19 cellular contexts compared by ENCODE assay signal in the genomic region with DNA sequence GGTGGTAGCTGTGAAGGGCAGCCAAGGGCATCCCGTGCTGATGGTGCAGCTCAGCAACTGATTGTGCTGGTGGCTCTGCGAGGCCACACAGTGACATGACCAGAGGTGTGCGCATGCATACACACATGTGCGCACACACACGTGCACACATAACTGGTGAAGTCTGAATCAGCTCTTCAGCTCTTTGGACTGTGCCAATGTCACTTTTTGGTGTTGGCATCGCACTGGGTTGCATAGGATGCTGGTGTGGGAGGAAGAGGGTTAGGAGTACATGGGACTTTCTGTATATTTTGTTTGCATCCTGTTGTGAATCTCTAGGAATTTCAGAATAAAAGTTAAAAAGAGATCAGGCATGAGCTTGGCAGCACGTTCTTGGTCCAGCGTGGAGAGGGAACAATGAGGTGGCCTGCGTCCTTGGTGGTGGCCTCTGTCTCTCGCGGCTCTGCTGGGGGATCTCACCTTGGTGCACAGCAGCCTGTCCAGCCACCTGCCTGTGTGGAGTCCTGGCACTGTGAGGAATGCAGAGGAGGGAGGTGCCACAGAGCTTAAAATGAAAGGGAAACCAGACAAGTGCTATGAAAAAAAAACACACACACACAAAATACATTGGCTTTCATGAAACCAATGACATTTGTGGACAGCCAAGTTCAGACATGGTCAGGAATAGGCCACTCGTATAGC.
DNase-seq lines count a peak whose midpoint lies in the region; ATAC-seq and TF ChIP-seq lines count a peak whose summit lies in the region.
"Had no signal": no experiment of that assay in that cellular context is flagged by ENCODE, and none has a peak within 500 bp of the region (broad histone marks: within the 10 kb centered on the region; RNA-seq: fewer than 3 reads in every experiment).

No MANE protein-coding gene starts in this region.

- H3K4me1 ChIP-seq in left lung (no peaks in the 10 kb centered on the region), suprapubic skin (no peaks in the 10 kb centered on the region), gastroesophageal sphincter (peaks cover 0 to 12% (median 0%) of the 10 kb centered on the region in 3 donors)
- H3K4me1 ChIP-seq: body of pancreas had no signal

- intact Hi-C loops in activated T-helper 2 cell treated with anti-CD3 and anti-CD28 coated beads, Interferon-gamma antibody, Interleukin-2, Interleukin-4, amounts not matched to agents 10 μg/mL and 5 μg/mL and 100 μg/mL, durations not matched to agents 14 hours and 24 hours and 36 hours (cut with micrococcal nuclease) = no loop called here
- intact Hi-C loops in left lung (cut with DNase I) = no loop called here

- no peak overlapping the region for H3K4me3 Mint-ChIP-seq in activated T-helper 2 cell treated with anti-CD3 and anti-CD28 coated beads, Interferon-gamma antibody, Interleukin-2, Interleukin-4, amounts not matched to agents 10 μg/mL and 5 μg/mL and 100 μg/mL, durations not matched to agents 14 hours and 24 hours and 36 hours (ENCODE audit: low read depth)
- H3K4me3 Mint-ChIP-seq: effector memory CD8-positive, alpha-beta T cell had no signal

- TF ChIP-seq CTCF in left lung (IDR thresholded peaks at IDR 0.05) (no peak), suprapubic skin (IDR thresholded peaks at IDR 0.05) (no peak), gastroesophageal sphincter (IDR thresholded peaks at IDR 0.05) (no peak), WERI-Rb-1 (IDR thresholded peaks at IDR 0.05; ENCODE audit: low read depth, low read length) (no peak)

- H3K27ac ChIP-seq in left lung (no peak overlapping the region), suprapubic skin (no peak overlapping the region), gastroesophageal sphincter (no peak overlapping the region), WERI-Rb-1 (no peak overlapping the region)
- H3K27ac ChIP-seq: body of pancreas, C4-2B, ovary, RWPE1 had no signal

- no peaks in the 10 kb centered on the region for H3K4me1 Mint-ChIP-seq in activated T-helper 2 cell treated with anti-CD3 and anti-CD28 coated beads, Interferon-gamma antibody, Interleukin-2, Interleukin-4, amounts not matched to agents 10 μg/mL and 5 μg/mL and 100 μg/mL, durations not matched to agents 14 hours and 24 hours and 36 hours (ENCODE audit: low read depth)

- ATAC-seq in left lung (peak; percentile 73), gastroesophageal sphincter (no peak), GM18867 (IDR thresholded peaks at IDR 0.05; ENCODE audit: unreplicated experiment) (no peak)
- ATAC-seq: body of pancreas; effector memory CD8-positive, alpha-beta T cell had no signal

- 94% methylated on average over 10 of the region's 12 CpGs for WGBS in suprapubic skin
- WGBS in gastroesophageal sphincter (ENCODE audit: low coverage in 1 of 2), 2 donors = 86 to 92% methylated on average over 9 of the region's 12 CpGs

- peak; percentile 10 to 15 for DNase-seq in activated T-cell treated with anti-CD3 and anti-CD28 coated beads, Interleukin-2, amount 50 U/mL, for 48 hours
- DNase-seq in activated T-cell treated with anti-CD3 and anti-CD28 coated beads for 4 hours (no peak), left lung (no peak), suprapubic skin (ENCODE audit: low spot score in 2 of 2) (peak; percentile 37 to 44), WERI-Rb-1 (no peak)
- peak; percentile 2 for DNase-seq in activated T-helper 2 cell treated with anti-CD3 and anti-CD28 coated beads, Interferon-gamma antibody, Interleukin-2, Interleukin-4, amounts not matched to agents 10 μg/mL and 5 μg/mL and 100 μg/mL, durations not matched to agents 14 hours and 24 hours and 36 hours (ENCODE audit: low spot score)
- DNase-seq: activated CD4-positive, CD25-positive, alpha-beta regulatory T cell treated with anti-CD3 and anti-CD28 coated beads, Interleukin-2, amount 50 U/mL, for 72 hours; effector memory CD8-positive, alpha-beta T cell; IMR-90; NCI-H1417; NCI-H510A treated with DMSO at 0.1 percent for 48 hours; ovary had no signal

- H3K36me3 ChIP-seq in left lung = peaks cover 0 to 95% of the 10 kb centered on the region in 2 donors
- H3K36me3 ChIP-seq in suprapubic skin = peaks cover 90% of the 10 kb centered on the region
- H3K36me3 ChIP-seq in gastroesophageal sphincter = peaks cover 0 to 91% of the 10 kb centered on the region in 2 donors
- peaks cover 78% of the 10 kb centered on the region for H3K36me3 ChIP-seq in WERI-Rb-1
- H3K36me3 ChIP-seq: ovary had no signal

- H3K27ac Mint-ChIP-seq in activated T-helper 2 cell treated with anti-CD3 and anti-CD28 coated beads, Interferon-gamma antibody, Interleukin-2, Interleukin-4, amounts not matched to agents 10 μg/mL and 5 μg/mL and 100 μg/mL, durations not matched to agents 14 hours and 24 hours and 36 hours = no peak overlapping the region

- H3K4me3 ChIP-seq in left lung (no peak overlapping the region), suprapubic skin (no peak overlapping the region), gastroesophageal sphincter (no peak overlapping the region), WERI-Rb-1 (ENCODE audit: low read depth, low read length) (no peak overlapping the region)
- H3K4me3 ChIP-seq: body of pancreas, lung, ovary had no signal

- H3K9me3 ChIP-seq in left lung (no peaks in the 10 kb centered on the region), suprapubic skin (no peaks in the 10 kb centered on the region), gastroesophageal sphincter (no peaks in the 10 kb centered on the region), WERI-Rb-1 (ENCODE audit: severe bottlenecking) (no peaks in the 10 kb centered on the region)
- H3K9me3 ChIP-seq: body of pancreas, ovary had no signal

- no peaks in the 10 kb centered on the region for H3K27me3 Mint-ChIP-seq in activated T-helper 2 cell treated with anti-CD3 and anti-CD28 coated beads, Interferon-gamma antibody, Interleukin-2, Interleukin-4, amounts not matched to agents 10 μg/mL and 5 μg/mL and 100 μg/mL, durations not matched to agents 14 hours and 24 hours and 36 hours (ENCODE audit: low read depth)
- H3K27me3 Mint-ChIP-seq: effector memory CD8-positive, alpha-beta T cell had no signal

- no peak for TF ChIP-seq EP300 in suprapubic skin (IDR thresholded peaks at IDR 0.05)
- no peak for TF ChIP-seq EP300 in gastroesophageal sphincter (IDR thresholded peaks at IDR 0.05)

- peaks cover 57% of the 10 kb centered on the region for H3K36me3 Mint-ChIP-seq in activated T-helper 2 cell treated with anti-CD3 and anti-CD28 coated beads, Interferon-gamma antibody, Interleukin-2, Interleukin-4, amounts not matched to agents 10 μg/mL and 5 μg/mL and 100 μg/mL, durations not matched to agents 14 hours and 24 hours and 36 hours (ENCODE audit: low read depth)

- H3K9me3 Mint-ChIP-seq in activated T-helper 2 cell treated with anti-CD3 and anti-CD28 coated beads, Interferon-gamma antibody, Interleukin-2, Interleukin-4, amounts not matched to agents 10 μg/mL and 5 μg/mL and 100 μg/mL, durations not matched to agents 14 hours and 24 hours and 36 hours = no peaks in the 10 kb centered on the region
- H3K9me3 Mint-ChIP-seq: activated naive CD4-positive, alpha-beta T cell treated with anti-CD3 and anti-CD28 coated beads, Interleukin-2, amount 50 U/mL, for 72 hours; effector memory CD8-positive, alpha-beta T cell had no signal

- H3K27me3 ChIP-seq in left lung (no peaks in the 10 kb centered on the region), suprapubic skin (no peaks in the 10 kb centered on the region), gastroesophageal sphincter (no peaks in the 10 kb centered on the region), WERI-Rb-1 (ENCODE audit: insufficient read depth, low read depth, severe bottlenecking) (no peaks in the 10 kb centered on the region)
- H3K27me3 ChIP-seq: body of pancreas, ovary had no signal

- TF ChIP-seq POLR2A in suprapubic skin (IDR thresholded peaks at IDR 0.05) (no peak), gastroesophageal sphincter (IDR thresholded peaks at IDR 0.05) (no peak)

Comparison
In these comparisons a context has a peak if more than half of its experiments do, and no peak if none do; other contexts are left out.
1. DNase-seq: peak in activated T-cell treated with anti-CD3 and anti-CD28 coated beads, Interleukin-2, amount 50 U/mL, for 48 hours (2 of 2), activated T-helper 2 cell treated with anti-CD3 and anti-CD28 coated beads, Interferon-gamma antibody, Interleukin-2, Interleukin-4, amounts not matched to agents 10 μg/mL and 5 μg/mL and 100 μg/mL, durations not matched to agents 14 hours and 24 hours and 36 hours (single experiment) and suprapubic skin (2 of 2); none in activated T-cell treated with anti-CD3 and anti-CD28 coated beads for 4 hours (single experiment), left lung (0 of 2) and WERI-Rb-1 (single experiment).